8 cellular contexts compared by ENCODE assay signal in genomic region chr7:92134271-92135099, GRCh38. TPM values are rescaled to one million over a fixed set of nuclear protein-coding genes. Genes with fewer than 3 reads are reported as not detected.
DNase-seq lines count a peak whose midpoint lies in the region; ATAC-seq and TF ChIP-seq lines count a peak whose summit lies in the region.

Gene CYP51A1, minus strand, starts transcription at chr7:92134477. Its CDS starts 113 bp downstream, at chr7:92134364.

- DNase-seq in HAP-1 (ENCODE audit: low spot score in 2 of 2) (peak; percentile 79 to 94), MG63 (peak; percentile 84), SHP77 (lab: John Stamatoyannopoulos, UW) (peak; percentile 72 to 85), fibroblast of pulmonary artery (ENCODE audit: low read depth) (peak; percentile 93)
- peak; percentile 89 for DNase-seq in activated effector memory CD4-positive, alpha-beta T cell treated with Interleukin-2 at 50 U/mL for 16 hours
- peak; percentile 93 for DNase-seq in natural killer cell treated with Interleukin-12 subunit alpha and Interleukin-12 subunit beta and Interleukin-15 and Interleukin-18, amount 100 ng/mL, for 72 hours (ENCODE audit: low spot score)
- peak; percentile 90 for DNase-seq in stimulated activated naive CD4-positive, alpha-beta T cell treated with Interleukin-2 at 50 U/mL for 16 hours (lab: John Stamatoyannopoulos, UW)

- peak within 1 kb of the TSS; percentile 93 for H3K4me3 Mint-ChIP-seq in natural killer cell treated with Interleukin-12 subunit alpha and Interleukin-12 subunit beta and Interleukin-15 and Interleukin-18, amount 100 ng/mL, for 72 hours

- no peaks in the 10 kb centered on the region for H3K9me3 ChIP-seq in ES-I3 (ENCODE audit: control insufficient read depth, insufficient read depth, low read length)
- H3K9me3 ChIP-seq in HAP-1 = 0 out of 2 replicates have a peak, but pooled peaks cover 1% of the 10 kb centered on the region
- no peaks in the 10 kb centered on the region for H3K9me3 ChIP-seq in MG63

- H3K9ac ChIP-seq in ES-I3 (ENCODE audit: low read depth, low read length) = peak within 1 kb of the TSS; percentile 77

- peak within 1 kb of the TSS; percentile 95 to 99 for H3K27ac Mint-ChIP-seq in natural killer cell treated with Interleukin-12 subunit alpha and Interleukin-12 subunit beta and Interleukin-15 and Interleukin-18, amount 100 ng/mL, for 72 hours

- no peaks in the 10 kb centered on the region for H3K27me3 ChIP-seq in HAP-1 (ENCODE audit: low read depth)
- H3K27me3 ChIP-seq in MG63 = no peaks in the 10 kb centered on the region

- 0 out of 2 replicates have a peak, but pooled peaks cover 5% of the 10 kb centered on the region for H3K36me3 ChIP-seq in ES-I3 (ENCODE audit: insufficient read depth, low read length)
- H3K36me3 ChIP-seq in HAP-1 (replicated peaks) = peaks cover 15% of the 10 kb centered on the region
- 0 out of 2 replicates have a peak, but pooled peaks cover 2% of the 10 kb centered on the region for H3K36me3 ChIP-seq in MG63

- in situ Hi-C loops in HAP-1 (cut with MboI; ENCODE audit: low sequenced_read_pairs) = no loop called here

- H3K9me3 Mint-ChIP-seq in natural killer cell treated with Interleukin-12 subunit alpha and Interleukin-12 subunit beta and Interleukin-15 and Interleukin-18, amount 100 ng/mL, for 72 hours = no peaks in the 10 kb centered on the region

- TF ChIP-seq CTCF in fibroblast of pulmonary artery (IDR thresholded peaks at IDR 0.05; ENCODE audit: low read length, missing control alignments) = no peak

- H3K27me3 Mint-ChIP-seq in natural killer cell treated with Interleukin-12 subunit alpha and Interleukin-12 subunit beta and Interleukin-15 and Interleukin-18, amount 100 ng/mL, for 72 hours = peaks cover 0 to 5% of the 10 kb centered on the region in 2 donors

- H3K36me3 Mint-ChIP-seq in natural killer cell treated with Interleukin-12 subunit alpha and Interleukin-12 subunit beta and Interleukin-15 and Interleukin-18, amount 100 ng/mL, for 72 hours = peaks cover 14% of the 10 kb centered on the region

- peaks cover 27% of the 10 kb centered on the region in 2 donors for H3K4me1 Mint-ChIP-seq in natural killer cell treated with Interleukin-12 subunit alpha and Interleukin-12 subunit beta and Interleukin-15 and Interleukin-18, amount 100 ng/mL, for 72 hours (ENCODE audit: low read depth in 2 of 2)

- peak; percentile 94 to 95 for ATAC-seq in natural killer cell treated with Interleukin-12 subunit alpha and Interleukin-12 subunit beta and Interleukin-15 and Interleukin-18, amount 100 ng/mL, for 72 hours

- peak within 1 kb of the TSS; percentile 87 for H3K4me3 ChIP-seq in HAP-1
- H3K4me3 ChIP-seq in MG63 = peak within 1 kb of the TSS; percentile 85
- peak within 1 kb of the TSS; percentile 84 for H3K4me3 ChIP-seq in fibroblast of pulmonary artery (replicated peaks; ENCODE audit: low read depth, low read length)

- H3K4me1 ChIP-seq in ES-I3 (ENCODE audit: insufficient read depth, low read length) = no peaks in the 10 kb centered on the region
- H3K4me1 ChIP-seq in HAP-1 = peaks cover 16% of the 10 kb centered on the region

RNA-seq across cellular contexts. Expression of gene CYP51A1, which starts in this region (rescaled TPM):
- total RNA-seq in MG63 (2014; rRNA removed; shearing (Covaris generic); ENCODE audit: low replicate concordance) = 38.4 and 57.1 TPM in 2 replicates
- 10 to 100 TPM; 62.5 to 74.6 TPM for total RNA-seq in natural killer cell treated with Interleukin-12 subunit alpha and Interleukin-12 subunit beta and Interleukin-15 and Interleukin-18, amount 100 ng/mL, for 72 hours

Comparison
In these comparisons a context has a peak if more than half of its experiments do, and no peak if none do; other contexts are left out.
1. Peak in every context shown above with its lines: DNase-seq, ATAC-seq and H3K4me3 ChIP-seq.